ENCODE assay signal across 22 cellular contexts in the genomic region with DNA sequence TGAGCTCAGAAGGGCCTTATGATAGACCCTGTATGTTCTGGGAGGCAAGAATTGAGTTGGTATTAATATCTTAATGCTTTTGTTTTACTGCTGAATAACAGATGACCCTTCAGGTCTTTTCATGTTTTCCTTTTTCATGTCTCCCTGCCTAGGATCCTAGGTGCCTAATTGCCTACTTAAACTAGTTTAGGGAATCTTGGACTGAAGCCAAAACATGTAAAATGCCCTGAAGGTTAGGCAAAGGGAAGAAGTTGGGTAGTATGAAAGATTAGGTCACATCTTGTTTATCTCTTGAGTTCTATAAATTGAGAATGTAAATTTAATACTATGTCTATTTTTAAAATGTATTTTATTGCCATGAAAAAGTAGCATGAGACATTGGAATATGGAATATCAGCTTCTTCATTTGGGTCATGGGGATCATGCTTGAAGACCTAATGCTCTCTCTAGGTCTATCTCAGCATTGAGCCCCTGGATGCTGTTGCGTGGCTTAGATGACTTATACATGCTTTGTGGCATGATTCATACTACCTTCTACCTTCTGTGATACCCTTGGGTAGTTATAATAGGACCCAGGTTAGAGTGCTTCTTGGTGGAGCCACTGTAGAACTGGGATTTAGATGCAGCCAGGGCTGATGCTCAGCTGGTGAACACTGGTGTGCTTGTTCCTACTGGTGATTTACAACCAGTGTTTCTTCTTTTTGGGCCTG. TPM values are rescaled to one million over a fixed set of nuclear protein-coding genes. Genes with fewer than 3 reads are reported as not detected.
DNase-seq lines count a peak whose midpoint lies in the region; ATAC-seq, FAIRE-seq and TF ChIP-seq lines count a peak whose summit lies in the region.
"Had no signal": no experiment of that assay in that cellular context is flagged by ENCODE, and none has a peak within 500 bp of the region (broad histone marks: within the 10 kb centered on the region; RNA-seq: fewer than 3 reads in every experiment).

No MANE protein-coding gene starts in this region.

- ATAC-seq in K562, result no peak
- ATAC-seq: heart left ventricle, lower lobe of right lung had no signal

- H3K27ac ChIP-seq in HEK293 (ENCODE audit: extremely low read depth, low read depth, low read length) (no peak overlapping the region), K562 (ENCODE audit: extremely low read depth, low read depth, low read length) (no peak overlapping the region), parathyroid adenoma (no peak overlapping the region), vagina (no peak overlapping the region), transverse colon (no peak overlapping the region)
- H3K27ac ChIP-seq: heart left ventricle, lower lobe of right lung had no signal

- no peak for TF ChIP-seq CTCF in HEK293 (tag by site-specific recombination; IDR thresholded peaks at IDR 0.05)
- no peak for TF ChIP-seq CTCF in K562 (IDR thresholded peaks at IDR 0.05 in 2 of 3, conservative IDR thresholded peaks at IDR 0.05 in 1 of 3; ENCODE audit: insufficient read depth in 2 of 3, low read depth in 1 of 3, low read length in 3 of 3)
- no peak for TF ChIP-seq CTCF in parathyroid adenoma (IDR thresholded peaks at IDR 0.05)
- no peak for TF ChIP-seq CTCF in vagina (IDR thresholded peaks at IDR 0.05)
- no peak for TF ChIP-seq CTCF in transverse colon (IDR thresholded peaks at IDR 0.05)

- FAIRE-seq in K562 (lab: Jason Lieb, UNC), result no peak
- FAIRE-seq: H1, TTC549 had no signal

- no peak overlapping the region for H3K9ac ChIP-seq in K562 (ENCODE audit: insufficient read depth in 1 of 2, low read depth in 2 of 2, low read length in 2 of 2)
- no peak overlapping the region for H3K9ac ChIP-seq in parathyroid adenoma

- no peak overlapping the region for H3K4me3 ChIP-seq in HEK293 (ENCODE audit: low read depth, low read length)
- H3K4me3 ChIP-seq in K562, result no peak overlapping the region
- H3K4me3 ChIP-seq in parathyroid adenoma (ENCODE audit: low read depth, low read length), result no peak overlapping the region
- H3K4me3 ChIP-seq in vagina, result no peak overlapping the region
- H3K4me3 ChIP-seq in transverse colon, result no peak overlapping the region
- H3K4me3 ChIP-seq: heart left ventricle, lower lobe of right lung had no signal

- WGBS in K562 (ENCODE audit: insufficient coverage, low coverage, missing lambda C conversion rate), result 88% methylated on average over 1 of the region's 1 CpG
- WGBS in transverse colon (ENCODE audit: low coverage in 1 of 2), 2 donors, result 86 to 100% methylated on average over 1 of the region's 1 CpG

- H3K27me3 ChIP-seq in K562 (ENCODE audit: control insufficient read depth in 2 of 2, insufficient read depth in 2 of 2, low read length in 2 of 2), result no peaks in the 10 kb centered on the region
- no peaks in the 10 kb centered on the region for H3K27me3 ChIP-seq in parathyroid adenoma (ENCODE audit: control insufficient read depth, insufficient read depth, low read length)
- H3K27me3 ChIP-seq in vagina, result no peaks in the 10 kb centered on the region
- H3K27me3 ChIP-seq in transverse colon, result no peaks in the 10 kb centered on the region
- H3K27me3 ChIP-seq: ascending aorta, heart left ventricle had no signal

- H4K20me1 ChIP-seq in K562 (replicated peaks; ENCODE audit: control insufficient read depth, insufficient read depth, low read length), result no peaks in the 10 kb centered on the region

- H3K36me3 ChIP-seq in HEK293 (ENCODE audit: control insufficient read depth in 2 of 2, insufficient read depth in 1 of 2, low read length in 2 of 2) (peaks cover 0 to 15% of the 10 kb centered on the region in 2 experiments; a peak in 2 of 3 replicates), K562 (ENCODE audit: control insufficient read depth, insufficient read depth, low read length) (peaks cover 29% of the 10 kb centered on the region; the same call in 2 of the 3 replicates), parathyroid adenoma (ENCODE audit: control insufficient read depth, insufficient read depth, low read length) (no peaks in the 10 kb centered on the region), vagina (peaks cover 0 to 11% of the 10 kb centered on the region in 2 donors), transverse colon (peaks cover 0 to 17% (median 0%) of the 10 kb centered on the region in 4 donors)

- CTCF ChIA-PET in HEK293 (lab: Yijun Ruan, JAX) (interaction anchor here (0.6 to 0.9 kb wide), 2 partner anchors 11 to 17 kb away, joined by 3 to 4 read pairs; no protein-coding TSS in a partner anchor), K562 (lab: Yijun Ruan, JAX; ENCODE audit: low intra/inter-chr PET ratio) (no interaction called here)

- TF ChIP-seq RAD21 in K562 (CRISPR knock-in tag; conservative IDR thresholded peaks at IDR 0.05 in 1 of 2, IDR thresholded peaks at IDR 0.05 in 1 of 2), result no peak

- TF ChIP-seq EP300 in K562 (IDR thresholded peaks at IDR 0.05; ENCODE audit: low read length) (no peak), transverse colon (IDR thresholded peaks at IDR 0.05; ENCODE audit: low read depth) (no peak)

- H3K4me2 ChIP-seq in K562 (ENCODE audit: insufficient read depth, low read length) (no peak overlapping the region), parathyroid adenoma (ENCODE audit: low read length) (peak overlapping the region; percentile 23)

- H3K79me2 ChIP-seq in K562 (ENCODE audit: control insufficient read depth, insufficient read depth, low read length), result peaks cover 41% of the 10 kb centered on the region
- peaks cover 14% of the 10 kb centered on the region for H3K79me2 ChIP-seq in parathyroid adenoma

- H3K4me1 ChIP-seq in HEK293 (ENCODE audit: control insufficient read depth, insufficient read depth, low read length) (no peaks in the 10 kb centered on the region), K562 (replicated peaks in 1 of 2; ENCODE audit: control insufficient read depth in 2 of 2, insufficient read depth in 2 of 2, low read length in 2 of 2) (no peaks in the 10 kb centered on the region), parathyroid adenoma (peaks cover 14% of the 10 kb centered on the region), vagina (peaks cover 8% of the 10 kb centered on the region), transverse colon (peaks cover 0 to 16% (median 6%) of the 10 kb centered on the region in 4 donors)

- in situ Hi-C loops in K562 (cut with MboI) (no loop called here), transverse colon (cut with MboI; ENCODE audit: low pct_ligation_motif_present in 1 of 4, low pct_unique_long_range_greater_than_20kb in 1 of 4, low sequenced_read_pairs in 3 of 4) (no loop called here)

- TF ChIP-seq POLR2A in K562 (conservative IDR thresholded peaks at IDR 0.05) (no peak), vagina (IDR thresholded peaks at IDR 0.05) (no peak), transverse colon (IDR thresholded peaks at IDR 0.05) (no peak)

- no TSS peak for BruUV-seq in K562 (replicated peaks; lab: Mats Ljungman, UMichigan)

- no peaks in the 10 kb centered on the region for H3K9me1 ChIP-seq in K562 (ENCODE audit: control insufficient read depth, insufficient read depth, low read length)

- POLR2A ChIA-PET in HEK293 (lab: Yijun Ruan, JAX), result no interaction called here
- POLR2A ChIA-PET in K562 (lab: Yijun Ruan, JAX), result no interaction called here

- H2AFZ ChIP-seq in K562 (ENCODE audit: low read depth, low read length), result no peak overlapping the region
- H2AFZ ChIP-seq in parathyroid adenoma, result no peak overlapping the region

- no peaks in the 10 kb centered on the region for H3K9me3 ChIP-seq in HEK293 (ENCODE audit: control insufficient read depth, insufficient read depth, low read depth, low read length)
- no peaks in the 10 kb centered on the region for H3K9me3 ChIP-seq in K562 (replicated peaks; ENCODE audit: control insufficient read depth, insufficient read depth, low read depth, low read length)
- H3K9me3 ChIP-seq in parathyroid adenoma (ENCODE audit: control insufficient read depth, low read length), result no peaks in the 10 kb centered on the region
- H3K9me3 ChIP-seq in vagina, result no peaks in the 10 kb centered on the region
- H3K9me3 ChIP-seq in transverse colon, result no peaks in the 10 kb centered on the region
- H3K9me3 ChIP-seq: ascending aorta, heart left ventricle, lower lobe of right lung had no signal

- intact Hi-C loops in K562 (cut with micrococcal nuclease) (no loop called here), vagina (cut with DNase I) (no loop called here), transverse colon (cut with DNase I; ENCODE audit: low total_unique reads) (no loop called here)

- DNase-seq in DMS79 treated with DMSO at 0.1 percent for 48 hours (lab: John Stamatoyannopoulos, UW) (peak; percentile 3), DMS79 (lab: John Stamatoyannopoulos, UW) (no peak), K562 (ENCODE audit: extremely low read depth in 1 of 4, low spot score in 3 of 4) (no peak), amniotic stem cell (lab: John Stamatoyannopoulos, UW) (no peak), vagina (ENCODE audit: extremely low spot score in 2 of 2) (no peak), transverse colon (no peak)
- DNase-seq: 8988T; activated CD4-positive, alpha-beta T cell treated with anti-CD3 and anti-CD28 coated beads, Interleukin-2, amount 10 ng/mL, durations not matched to agents 24 days and 14 days; activated effector memory CD4-positive, alpha-beta T cell treated with anti-CD3 and anti-CD28 coated beads, Interleukin-2, amount 50 U/mL, for 16 hours; effector memory CD4-positive, alpha-beta T cell; GF-D8; heart left ventricle; immature natural killer cell; lower lobe of right lung; NCI-H1694; NCI-H345; stimulated activated CD4-positive, alpha-beta T cell treated with anti-CD3 and anti-CD28 coated beads, Interleukin-2, amount 100 ng/mL, for 24 hours had no signal

RNA-seq across cellular contexts. Expression of gene RBM6, which starts 26.4 kb away (rescaled TPM):
- total RNA-seq in K562 (2011; cell fraction: chromatin; rRNA removed; ENCODE audit: low replicate concordance), result 148 and 318 TPM in 2 replicates
- total RNA-seq in K562 (2011; cell fraction: nucleolus; rRNA removed), result 81.0 and 95.5 TPM in 2 replicates
- total RNA-seq in K562 (2011; cell fraction: nucleoplasm; rRNA removed), result 131 and 141 TPM in 2 replicates
- total RNA-seq in K562 (2014; rRNA removed) (53.2 and 54.8 TPM in 2 replicates), K562 (2014; rRNA removed; fragmentation: Illumina TruSeq; extraction: Trizol) (63.2 and 73.7 TPM in 2 replicates), K562 (2015; rRNA removed; fragmentation: Illumina TruSeq; extraction: Trizol) (72.0 and 80.3 TPM in 2 replicates), K562 (2021) (50.2 and 54.8 TPM in 2 replicates), vagina (71.5 TPM), transverse colon (100 to 1,000 TPM in 3 of 4 donors, 10 to 100 TPM in 1; 89.7 to 256 (median 152) TPM)
- polyA plus RNA-seq in K562 (2011; rRNA removed) (49.9 and 57.8 TPM in 2 replicates), K562 (2014; fragmentation: Illumina TruSeq; extraction: Trizol) (66.3 and 82.2 TPM in 2 replicates), K562 (2014; fragmentation: Nextera tagmentation; extraction: Ambion mirVana) (10 to 100 TPM; 19.9 to 36.9 TPM), K562 (2014; rRNA removed) (61.1 and 63.4 TPM in 2 replicates)
- 15.5 and 22.9 TPM in 2 replicates for polyA plus RNA-seq in K562 (2011; cell fraction: cytosol; rRNA removed)
- polyA plus RNA-seq in K562 (2011; cell fraction: nucleus; rRNA removed), result 108 and 122 TPM in 2 replicates
- 36.6 and 49.5 TPM in 2 replicates for polyA plus RNA-seq in K562 (2012)
- 46.2 and 51.1 TPM in 2 replicates for polyA minus RNA-seq in K562 (2011; rRNA and poly(A)+ RNA removed)
- polyA minus RNA-seq in K562 (2011; cell fraction: cytosol; rRNA and poly(A)+ RNA removed), result 13.9 and 17.2 TPM in 2 replicates
- polyA minus RNA-seq in K562 (2011; cell fraction: nucleus; rRNA and poly(A)+ RNA removed), result 22.6 and 39.7 TPM in 2 replicates

RNA-seq across cellular contexts. Expression of gene MON1A, which starts 36.8 kb away (rescaled TPM):
- total RNA-seq in K562 (2011; cell fraction: chromatin; rRNA removed; ENCODE audit: low replicate concordance), result 7.5 and 24.3 TPM in 2 replicates
- total RNA-seq in K562 (2011; cell fraction: nucleolus; rRNA removed), result 12.4 and 15.2 TPM in 2 replicates
- 12.1 and 14.5 TPM in 2 replicates for total RNA-seq in K562 (2011; cell fraction: nucleoplasm; rRNA removed)
- total RNA-seq in K562 (2014; rRNA removed), result 12.6 and 15.7 TPM in 2 replicates
- 3.4 and 4.1 TPM in 2 replicates for total RNA-seq in K562 (2014; rRNA removed; fragmentation: Illumina TruSeq; extraction: Trizol)
- total RNA-seq in K562 (2015; rRNA removed; fragmentation: Illumina TruSeq; extraction: Trizol), result 7.9 and 8.7 TPM in 2 replicates
- 13.8 and 14.7 TPM in 2 replicates for total RNA-seq in K562 (2021)
- polyA plus RNA-seq in K562 (2011; rRNA removed), result 5.8 and 7.8 TPM in 2 replicates
- 12.0 and 31.0 TPM in 2 replicates for polyA plus RNA-seq in K562 (2011; cell fraction: cytosol; rRNA removed)
- 12.5 and 19.2 TPM in 2 replicates for polyA plus RNA-seq in K562 (2011; cell fraction: nucleus; rRNA removed)
- 10.5 and 11.5 TPM in 2 replicates for polyA plus RNA-seq in K562 (2012)
- polyA plus RNA-seq in K562 (2014; fragmentation: Illumina TruSeq; extraction: Trizol), result 6.8 and 8.4 TPM in 2 replicates
- 1 to 10 TPM; 1.1 to 1.5 TPM for polyA plus RNA-seq in K562 (2014; fragmentation: Nextera tagmentation; extraction: Ambion mirVana)
- polyA plus RNA-seq in K562 (2014; rRNA removed), result 12.9 and 13.4 TPM in 2 replicates
- polyA minus RNA-seq in K562 (2011; rRNA and poly(A)+ RNA removed), result 3.2 and 5.0 TPM in 2 replicates
- 6.2 and 10.4 TPM in 2 replicates for polyA minus RNA-seq in K562 (2011; cell fraction: cytosol; rRNA and poly(A)+ RNA removed)
- polyA minus RNA-seq in K562 (2011; cell fraction: nucleus; rRNA and poly(A)+ RNA removed), result 5.5 and 5.9 TPM in 2 replicates
- 10.6 TPM for total RNA-seq in vagina
- total RNA-seq in transverse colon, result 10 to 100 TPM in 1 of 4 donors, 1 to 10 TPM in 2, under 1 TPM in 1; 0.80 to 10.5 (median 8.7) TPM
